22 cellular contexts compared by ENCODE assay signal in genomic region chr20:63680427-63680826, GRCh38. TPM values are rescaled to one million over a fixed set of nuclear protein-coding genes. Genes with fewer than 3 reads are reported as not detected.
DNase-seq lines count a peak whose midpoint lies in the region; ATAC-seq, FAIRE-seq and TF ChIP-seq lines count a peak whose summit lies in the region.
"Had no signal": no experiment of that assay in that cellular context is flagged by ENCODE, and none has a peak within 500 bp of the region (broad histone marks: within the 10 kb centered on the region; RNA-seq: fewer than 3 reads in every experiment).

No MANE protein-coding gene starts in this region.

- H3K4me2 ChIP-seq in HepG2 (ENCODE audit: low read depth, low read length) = no peak overlapping the region
- H3K4me2 ChIP-seq: BLaER1 had no signal

- in situ Hi-C loops in HepG2 (cut with HindIII; ENCODE audit: extremely low pct_ligation_motif_present, low pct_unique_long_range_greater_than_20kb) = no loop called here

- H2AFZ ChIP-seq in HepG2 (ENCODE audit: low read length) = no peak overlapping the region

- H3K36me3 ChIP-seq in HepG2 (replicated peaks in 1 of 2; ENCODE audit: control insufficient read depth in 1 of 2, insufficient read depth in 2 of 2, low read length in 2 of 2) (peaks cover 16 to 19% of the 10 kb centered on the region in 2 experiments; a peak in 4 of 5 replicates), right lobe of liver (no peaks in the 10 kb centered on the region), ascending aorta (peaks cover 20 to 37% of the 10 kb centered on the region in 2 donors), left lung (peaks cover 0 to 60% of the 10 kb centered on the region in 2 donors)

- WGBS in HepG2 (ENCODE audit: low lambda C conversion rate) = 97% methylated on average over 13 of the region's 13 CpGs
- no CpG with 5 or more reads among the region's 13 CpGs for WGBS in right lobe of liver (ENCODE audit: insufficient coverage, low coverage, low lambda C conversion rate, missing lambda C conversion rate)

- H3K9ac ChIP-seq in HepG2 (ENCODE audit: insufficient read depth, low read depth, low read length) = no peak overlapping the region
- H3K9ac ChIP-seq: BLaER1 had no signal

- TF ChIP-seq EP300 in HepG2 (IDR thresholded peaks at IDR 0.05; ENCODE audit: low read depth in 2 of 2, low read length in 2 of 2) = no peak
- TF ChIP-seq EP300 in HepG2 (CRISPR knock-in tag; IDR thresholded peaks at IDR 0.05; ENCODE audit: borderline replicate concordance) = no peak

- no peaks in the 10 kb centered on the region for H4K20me1 ChIP-seq in HepG2 (ENCODE audit: insufficient read depth, low read length)
- H4K20me1 ChIP-seq: BLaER1 had no signal

- H3K4me1 ChIP-seq in HepG2 (ENCODE audit: insufficient read depth, low read length) = peaks cover 10% of the 10 kb centered on the region
- H3K4me1 ChIP-seq in right lobe of liver = no peaks in the 10 kb centered on the region
- H3K4me1 ChIP-seq in ascending aorta = peaks cover 11 to 21% of the 10 kb centered on the region in 2 donors
- peaks cover 4 to 22% of the 10 kb centered on the region in 2 donors for H3K4me1 ChIP-seq in left lung
- H3K4me1 ChIP-seq: BLaER1 had no signal

- no peak overlapping the region for H3K27ac ChIP-seq in HepG2 (ENCODE audit: extremely low read length, insufficient read depth, low read length)
- no peak overlapping the region for H3K27ac ChIP-seq in right lobe of liver
- H3K27ac ChIP-seq in ascending aorta = peak overlapping the region; percentile 90 to 98
- H3K27ac ChIP-seq in left lung = no peak overlapping the region
- H3K27ac ChIP-seq: 22Rv1, BLaER1, SK-N-MC had no signal

- H3K79me2 ChIP-seq in HepG2 (ENCODE audit: insufficient read depth, low read length) = no peaks in the 10 kb centered on the region

- CTCF ChIA-PET in HepG2 (lab: Yijun Ruan, JAX; ENCODE audit: low intra/inter-chr PET ratio, low total read pairs) = no interaction called here

- intact Hi-C loops in HepG2 (cut with micrococcal nuclease; ENCODE audit: unreplicated experiment) (no loop called here), right lobe of liver (cut with DNase I) (loop anchor here in 1 of 2 donors (5.0 kb wide), 1 partner anchor 403 kb away; no protein-coding TSS in a partner anchor), ascending aorta (cut with DNase I) (no loop called here), left lung (cut with DNase I) (no loop called here)

- POLR2A ChIA-PET in HepG2 (lab: Yijun Ruan, JAX) = no interaction called here

- DNase-seq in HepG2 (ENCODE audit: low spot score) (no peak), right lobe of liver (no peak), ascending aorta (ENCODE audit: low spot score in 2 of 2) (no peak), C1 segment of cervical spinal cord (lab: John Stamatoyannopoulos, UW) (no peak), left lung (no peak)
- DNase-seq: ACHN; Calu3; CD8-positive, alpha-beta memory T cell; GDM1; MG63; NCI-H1417; NCI-H1694 treated with DMSO at 0.1 percent for 48 hours; NCI-H2081 treated with DMSO at 0.1 percent for 48 hours; NCI-H2171 treated with DMSO at 0.1 percent for 48 hours; NCI-H526; SHP77; SW 1271 had no signal

- ATAC-seq in HepG2 (no peak), right lobe of liver (no peak), left lung (no peak), GM18861 (IDR thresholded peaks at IDR 0.05; ENCODE audit: unreplicated experiment) (no peak)

- H3K9me3 ChIP-seq in HepG2 (ENCODE audit: low read length) = no peaks in the 10 kb centered on the region
- no peaks in the 10 kb centered on the region for H3K9me3 ChIP-seq in right lobe of liver
- H3K9me3 ChIP-seq in ascending aorta = no peaks in the 10 kb centered on the region
- H3K9me3 ChIP-seq in left lung = no peaks in the 10 kb centered on the region
- H3K9me3 ChIP-seq: BLaER1 had no signal

- BruUV-seq in HepG2 (replicated peaks; lab: Mats Ljungman, UMichigan) = no TSS peak

- H3K27me3 ChIP-seq in HepG2 (ENCODE audit: control insufficient read depth in 1 of 2, insufficient read depth in 2 of 2, low read length in 2 of 2) = no peaks in the 10 kb centered on the region
- no peaks in the 10 kb centered on the region for H3K27me3 ChIP-seq in right lobe of liver
- H3K27me3 ChIP-seq in ascending aorta = no peaks in the 10 kb centered on the region
- no peaks in the 10 kb centered on the region for H3K27me3 ChIP-seq in left lung
- H3K27me3 ChIP-seq: BLaER1, MG63 had no signal

- FAIRE-seq in HepG2 (lab: Jason Lieb, UNC) = no peak
- FAIRE-seq: H1 had no signal

- no peak; a peak in 1 of 4 replicates for TF ChIP-seq POLR2A in HepG2 (IDR thresholded peaks at IDR 0.05; ENCODE audit: insufficient read depth in 1 of 2, low read depth in 2 of 2, low read length in 2 of 2)
- no peak for TF ChIP-seq POLR2A in right lobe of liver (IDR thresholded peaks at IDR 0.05)

- TF ChIP-seq RAD21 in HepG2 (CRISPR knock-in tag; IDR thresholded peaks at IDR 0.05) = no peak

- H3K4me3 ChIP-seq in HepG2 (replicated peaks in 1 of 3; ENCODE audit: insufficient read depth in 1 of 3, low read depth in 2 of 3, low read length in 3 of 3) (no peak overlapping the region), right lobe of liver (no peak overlapping the region), ascending aorta (no peak overlapping the region), left lung (no peak overlapping the region)
- H3K4me3 ChIP-seq: BLaER1, MG63, SK-N-MC had no signal

- TF ChIP-seq CTCF in HepG2 (CRISPR knock-in tag; IDR thresholded peaks at IDR 0.05) (no peak), right lobe of liver (IDR thresholded peaks at IDR 0.05) (no peak), ascending aorta (IDR thresholded peaks at IDR 0.05) (no peak), left lung (IDR thresholded peaks at IDR 0.05) (no peak)

RNA-seq across cellular contexts. Expression of gene TNFRSF6B, which starts 16.0 kb away (rescaled TPM):
- not detected in 2 replicates for total RNA-seq in HepG2 (2016; rRNA removed; fragmentation: Illumina TruSeq; extraction: Trizol)
- total RNA-seq in HepG2 (2016; cell fraction: cytosol; rRNA removed; fragmentation: Illumina TruSeq; extraction: Trizol; ENCODE audit: low read depth) = not detected in 2 replicates
- not detected in 2 replicates for total RNA-seq in HepG2 (2016; cell fraction: insoluble cytoplasmic fraction; rRNA removed; fragmentation: Illumina TruSeq; extraction: Trizol)
- not detected in 2 replicates for total RNA-seq in HepG2 (2016; cell fraction: membrane; rRNA removed; fragmentation: Illumina TruSeq; extraction: Trizol)
- not detected in 2 replicates for total RNA-seq in HepG2 (2016; cell fraction: nucleus; rRNA removed; fragmentation: Illumina TruSeq; extraction: Trizol)
- polyA plus RNA-seq in HepG2 (2011; rRNA removed) = 0.24 and 0.86 TPM in 2 replicates
- 0.45 and 1.3 TPM in 2 replicates for polyA plus RNA-seq in HepG2 (2011; cell fraction: cytosol; rRNA removed)
- 22.5 and 36.0 TPM in 2 replicates for polyA plus RNA-seq in HepG2 (2011; cell fraction: nucleus; rRNA removed)
- 0.55 TPM in 1 of 2 replicates, not detected in the other for polyA plus RNA-seq in HepG2 (2012)
- polyA plus RNA-seq in HepG2 (2016; cell fraction: cytosol; fragmentation: Illumina TruSeq; extraction: Trizol; ENCODE audit: low read depth) = 0.45 and 0.48 TPM in 2 replicates
- 0.32 TPM in 1 of 2 replicates, not detected in the other for polyA plus RNA-seq in HepG2 (2016; cell fraction: insoluble cytoplasmic fraction; fragmentation: Illumina TruSeq; extraction: Trizol; ENCODE audit: low read depth)
- polyA plus RNA-seq in HepG2 (2016; cell fraction: membrane; fragmentation: Illumina TruSeq; extraction: Trizol; ENCODE audit: low read depth) = 0.37 and 0.71 TPM in 2 replicates
- polyA plus RNA-seq in HepG2 (2016; cell fraction: nucleus; fragmentation: Illumina TruSeq; extraction: Trizol; ENCODE audit: insufficient read depth, low read depth) = not detected in 2 replicates
- polyA minus RNA-seq in HepG2 (2011; rRNA and poly(A)+ RNA removed; ENCODE audit: low replicate concordance) = not detected in 2 replicates
- polyA minus RNA-seq in HepG2 (2011; cell fraction: cytosol; rRNA and poly(A)+ RNA removed) = not detected in 2 replicates
- not detected in 2 replicates for polyA minus RNA-seq in HepG2 (2011; cell fraction: nucleus; rRNA and poly(A)+ RNA removed)
- total RNA-seq in right lobe of liver = 1 to 10 TPM in 1 of 6 experiments, under 1 TPM in 2, not detected in 3; 0.56 to 1.0 (median 0.62) TPM
- total RNA-seq in ascending aorta = 119 TPM
- total RNA-seq in left lung = 10 to 100 TPM in 1 of 2 donors, 1 to 10 TPM in 1; 3.6 to 17.6 TPM
- total RNA-seq: Calu3; CD8-positive, alpha-beta memory T cell; H1 had no signal

RNA-seq across cellular contexts. Expression of gene RTEL1, which starts 22.3 kb away (rescaled TPM):
- 10.9 and 21.8 TPM in 2 replicates for total RNA-seq in HepG2 (2016; rRNA removed; fragmentation: Illumina TruSeq; extraction: Trizol)
- 1.6 and 2.4 TPM in 2 replicates for total RNA-seq in HepG2 (2016; cell fraction: cytosol; rRNA removed; fragmentation: Illumina TruSeq; extraction: Trizol; ENCODE audit: low read depth)
- total RNA-seq in HepG2 (2016; cell fraction: insoluble cytoplasmic fraction; rRNA removed; fragmentation: Illumina TruSeq; extraction: Trizol) = 8.3 and 23.6 TPM in 2 replicates
- 4.7 and 6.3 TPM in 2 replicates for total RNA-seq in HepG2 (2016; cell fraction: membrane; rRNA removed; fragmentation: Illumina TruSeq; extraction: Trizol)
- total RNA-seq in HepG2 (2016; cell fraction: nucleus; rRNA removed; fragmentation: Illumina TruSeq; extraction: Trizol) = 34.3 and 37.2 TPM in 2 replicates
- 29.5 and 36.4 TPM in 2 replicates for polyA plus RNA-seq in HepG2 (2011; rRNA removed)
- 3.8 and 9.1 TPM in 2 replicates for polyA plus RNA-seq in HepG2 (2011; cell fraction: cytosol; rRNA removed)
- polyA plus RNA-seq in HepG2 (2011; cell fraction: nucleus; rRNA removed) = 268 and 385 TPM in 2 replicates
- 16.7 and 17.6 TPM in 2 replicates for polyA plus RNA-seq in HepG2 (2012)
- 1.9 TPM in 2 replicates for polyA plus RNA-seq in HepG2 (2016; cell fraction: cytosol; fragmentation: Illumina TruSeq; extraction: Trizol; ENCODE audit: low read depth)
- polyA plus RNA-seq in HepG2 (2016; cell fraction: insoluble cytoplasmic fraction; fragmentation: Illumina TruSeq; extraction: Trizol; ENCODE audit: low read depth) = 8.6 and 15.7 TPM in 2 replicates
- polyA plus RNA-seq in HepG2 (2016; cell fraction: membrane; fragmentation: Illumina TruSeq; extraction: Trizol; ENCODE audit: low read depth) = 4.9 and 5.5 TPM in 2 replicates
- polyA plus RNA-seq in HepG2 (2016; cell fraction: nucleus; fragmentation: Illumina TruSeq; extraction: Trizol; ENCODE audit: insufficient read depth, low read depth) = 117 and 129 TPM in 2 replicates
- polyA minus RNA-seq in HepG2 (2011; rRNA and poly(A)+ RNA removed; ENCODE audit: low replicate concordance) = 47.6 and 86.8 TPM in 2 replicates
- 5.5 and 5.7 TPM in 2 replicates for polyA minus RNA-seq in HepG2 (2011; cell fraction: cytosol; rRNA and poly(A)+ RNA removed)
- polyA minus RNA-seq in HepG2 (2011; cell fraction: nucleus; rRNA and poly(A)+ RNA removed) = 78.0 and 85.2 TPM in 2 replicates
- 10 to 100 TPM in 5 of 6 experiments, 1 to 10 TPM in 1; 9.6 to 16.3 (median 12.4) TPM for total RNA-seq in right lobe of liver
- total RNA-seq in ascending aorta = 80.6 TPM
- 10 to 100 TPM; 22.3 to 38.8 TPM for total RNA-seq in left lung

RNA-seq across cellular contexts. Expression of gene STMN3, which starts 27.2 kb away (rescaled TPM):
- 28.1 and 48.3 TPM in 2 replicates for total RNA-seq in HepG2 (2016; rRNA removed; fragmentation: Illumina TruSeq; extraction: Trizol)
- total RNA-seq in HepG2 (2016; cell fraction: cytosol; rRNA removed; fragmentation: Illumina TruSeq; extraction: Trizol; ENCODE audit: low read depth) = 9.7 and 10.6 TPM in 2 replicates
- total RNA-seq in HepG2 (2016; cell fraction: insoluble cytoplasmic fraction; rRNA removed; fragmentation: Illumina TruSeq; extraction: Trizol) = 26.7 and 50.6 TPM in 2 replicates
- total RNA-seq in HepG2 (2016; cell fraction: membrane; rRNA removed; fragmentation: Illumina TruSeq; extraction: Trizol) = 20.0 and 20.9 TPM in 2 replicates
- total RNA-seq in HepG2 (2016; cell fraction: nucleus; rRNA removed; fragmentation: Illumina TruSeq; extraction: Trizol) = 36.8 and 43.1 TPM in 2 replicates
- polyA plus RNA-seq in HepG2 (2011; rRNA removed) = 21.0 and 28.5 TPM in 2 replicates
- polyA plus RNA-seq in HepG2 (2011; cell fraction: cytosol; rRNA removed) = 22.7 and 33.5 TPM in 2 replicates
- 98.2 and 123 TPM in 2 replicates for polyA plus RNA-seq in HepG2 (2011; cell fraction: nucleus; rRNA removed)
- 13.1 and 18.3 TPM in 2 replicates for polyA plus RNA-seq in HepG2 (2012)
- 10.7 and 12.2 TPM in 2 replicates for polyA plus RNA-seq in HepG2 (2016; cell fraction: cytosol; fragmentation: Illumina TruSeq; extraction: Trizol; ENCODE audit: low read depth)
- polyA plus RNA-seq in HepG2 (2016; cell fraction: insoluble cytoplasmic fraction; fragmentation: Illumina TruSeq; extraction: Trizol; ENCODE audit: low read depth) = 28.3 and 29.5 TPM in 2 replicates
- polyA plus RNA-seq in HepG2 (2016; cell fraction: membrane; fragmentation: Illumina TruSeq; extraction: Trizol; ENCODE audit: low read depth) = 16.2 and 16.7 TPM in 2 replicates
- polyA plus RNA-seq in HepG2 (2016; cell fraction: nucleus; fragmentation: Illumina TruSeq; extraction: Trizol; ENCODE audit: insufficient read depth, low read depth) = 84.0 and 90.0 TPM in 2 replicates
- polyA minus RNA-seq in HepG2 (2011; rRNA and poly(A)+ RNA removed; ENCODE audit: low replicate concordance) = 1.7 and 23.2 TPM in 2 replicates
- polyA minus RNA-seq in HepG2 (2011; cell fraction: cytosol; rRNA and poly(A)+ RNA removed) = 8.5 and 11.0 TPM in 2 replicates
- polyA minus RNA-seq in HepG2 (2011; cell fraction: nucleus; rRNA and poly(A)+ RNA removed) = 3.3 and 5.6 TPM in 2 replicates
- total RNA-seq in right lobe of liver = 1 to 10 TPM in 1 of 6 experiments, under 1 TPM in 5; 0.43 to 1.6 (median 0.77) TPM
- total RNA-seq in ascending aorta = 37.0 TPM
- total RNA-seq in left lung = 10 to 100 TPM; 12.6 to 13.1 TPM

RNA-seq across cellular contexts. Expression of gene ARFRP1, which starts 27.3 kb away (rescaled TPM):
- total RNA-seq in HepG2 (2016; rRNA removed; fragmentation: Illumina TruSeq; extraction: Trizol) (33.7 and 51.1 TPM in 2 replicates), right lobe of liver (10 to 100 TPM; 16.0 to 22.2 (median 20.2) TPM), ascending aorta (50.8 TPM), left lung (10 to 100 TPM; 38.2 to 46.9 TPM)
- 9.6 and 11.5 TPM in 2 replicates for total RNA-seq in HepG2 (2016; cell fraction: cytosol; rRNA removed; fragmentation: Illumina TruSeq; extraction: Trizol; ENCODE audit: low read depth)
- 31.8 and 53.2 TPM in 2 replicates for total RNA-seq in HepG2 (2016; cell fraction: insoluble cytoplasmic fraction; rRNA removed; fragmentation: Illumina TruSeq; extraction: Trizol)
- total RNA-seq in HepG2 (2016; cell fraction: membrane; rRNA removed; fragmentation: Illumina TruSeq; extraction: Trizol) = 22.2 and 23.1 TPM in 2 replicates
- total RNA-seq in HepG2 (2016; cell fraction: nucleus; rRNA removed; fragmentation: Illumina TruSeq; extraction: Trizol) = 37.5 and 46.0 TPM in 2 replicates
- polyA plus RNA-seq in HepG2 (2011; rRNA removed) = 32.0 and 42.8 TPM in 2 replicates
- 48.5 and 49.6 TPM in 2 replicates for polyA plus RNA-seq in HepG2 (2011; cell fraction: cytosol; rRNA removed)
- 123 and 125 TPM in 2 replicates for polyA plus RNA-seq in HepG2 (2011; cell fraction: nucleus; rRNA removed)
- 26.6 and 30.7 TPM in 2 replicates for polyA plus RNA-seq in HepG2 (2012)
- 8.8 and 9.1 TPM in 2 replicates for polyA plus RNA-seq in HepG2 (2016; cell fraction: cytosol; fragmentation: Illumina TruSeq; extraction: Trizol; ENCODE audit: low read depth)
- polyA plus RNA-seq in HepG2 (2016; cell fraction: insoluble cytoplasmic fraction; fragmentation: Illumina TruSeq; extraction: Trizol; ENCODE audit: low read depth) = 30.0 and 34.6 TPM in 2 replicates
- polyA plus RNA-seq in HepG2 (2016; cell fraction: membrane; fragmentation: Illumina TruSeq; extraction: Trizol; ENCODE audit: low read depth) = 12.6 and 13.5 TPM in 2 replicates
- polyA plus RNA-seq in HepG2 (2016; cell fraction: nucleus; fragmentation: Illumina TruSeq; extraction: Trizol; ENCODE audit: insufficient read depth, low read depth) = 86.0 and 91.0 TPM in 2 replicates
- 28.5 and 35.1 TPM in 2 replicates for polyA minus RNA-seq in HepG2 (2011; rRNA and poly(A)+ RNA removed; ENCODE audit: low replicate concordance)
- 10.4 and 12.4 TPM in 2 replicates for polyA minus RNA-seq in HepG2 (2011; cell fraction: cytosol; rRNA and poly(A)+ RNA removed)
- polyA minus RNA-seq in HepG2 (2011; cell fraction: nucleus; rRNA and poly(A)+ RNA removed) = 55.9 and 67.1 TPM in 2 replicates

RNA-seq across cellular contexts. Expression of gene ZGPAT, which starts 27.4 kb away (rescaled TPM):
- total RNA-seq in HepG2 (2016; rRNA removed; fragmentation: Illumina TruSeq; extraction: Trizol) (40.2 and 41.9 TPM in 2 replicates), right lobe of liver (10 to 100 TPM; 18.7 to 68.9 (median 31.9) TPM), ascending aorta (42.4 TPM), left lung (10 to 100 TPM; 26.2 to 28.8 TPM)
- total RNA-seq in HepG2 (2016; cell fraction: cytosol; rRNA removed; fragmentation: Illumina TruSeq; extraction: Trizol; ENCODE audit: low read depth) = 34.8 and 37.0 TPM in 2 replicates
- total RNA-seq in HepG2 (2016; cell fraction: insoluble cytoplasmic fraction; rRNA removed; fragmentation: Illumina TruSeq; extraction: Trizol) = 37.7 and 46.6 TPM in 2 replicates
- total RNA-seq in HepG2 (2016; cell fraction: membrane; rRNA removed; fragmentation: Illumina TruSeq; extraction: Trizol) = 18.3 and 22.0 TPM in 2 replicates
- 23.9 and 24.8 TPM in 2 replicates for total RNA-seq in HepG2 (2016; cell fraction: nucleus; rRNA removed; fragmentation: Illumina TruSeq; extraction: Trizol)
- polyA plus RNA-seq in HepG2 (2011; rRNA removed) = 23.0 and 32.8 TPM in 2 replicates
- 17.1 and 24.8 TPM in 2 replicates for polyA plus RNA-seq in HepG2 (2011; cell fraction: cytosol; rRNA removed)
- polyA plus RNA-seq in HepG2 (2011; cell fraction: nucleus; rRNA removed) = 93.0 and 104 TPM in 2 replicates
- 16.8 and 17.7 TPM in 2 replicates for polyA plus RNA-seq in HepG2 (2012)
- polyA plus RNA-seq in HepG2 (2016; cell fraction: cytosol; fragmentation: Illumina TruSeq; extraction: Trizol; ENCODE audit: low read depth) = 4.5 and 5.1 TPM in 2 replicates
- 36.0 and 43.8 TPM in 2 replicates for polyA plus RNA-seq in HepG2 (2016; cell fraction: insoluble cytoplasmic fraction; fragmentation: Illumina TruSeq; extraction: Trizol; ENCODE audit: low read depth)
- 9.1 and 10.0 TPM in 2 replicates for polyA plus RNA-seq in HepG2 (2016; cell fraction: membrane; fragmentation: Illumina TruSeq; extraction: Trizol; ENCODE audit: low read depth)
- 70.9 and 80.9 TPM in 2 replicates for polyA plus RNA-seq in HepG2 (2016; cell fraction: nucleus; fragmentation: Illumina TruSeq; extraction: Trizol; ENCODE audit: insufficient read depth, low read depth)
- polyA minus RNA-seq in HepG2 (2011; rRNA and poly(A)+ RNA removed; ENCODE audit: low replicate concordance) = 12.8 and 40.1 TPM in 2 replicates
- 9.3 and 9.5 TPM in 2 replicates for polyA minus RNA-seq in HepG2 (2011; cell fraction: cytosol; rRNA and poly(A)+ RNA removed)
- 13.8 and 15.9 TPM in 2 replicates for polyA minus RNA-seq in HepG2 (2011; cell fraction: nucleus; rRNA and poly(A)+ RNA removed)

Comparison
In these comparisons a context has a peak if more than half of its experiments do, and no peak if none do; other contexts are left out.
1. RNA of gene STMN3, which starts 27.2 kb away (total RNA-seq): 9.7 to 50.6 TPM in HepG2, 37.0 TPM in ascending aorta (single experiment) and 12.6 to 13.1 TPM in left lung; 0.43 to 1.6 TPM in right lobe of liver; every median in the first group is over 4 times any median in the second.
2. H3K27ac ChIP-seq: peak in ascending aorta (2 of 2); none in HepG2 (single experiment), right lobe of liver (0 of 3) and left lung (0 of 2).